ENCODE assay signal across 14 cellular contexts in the genomic region with DNA sequence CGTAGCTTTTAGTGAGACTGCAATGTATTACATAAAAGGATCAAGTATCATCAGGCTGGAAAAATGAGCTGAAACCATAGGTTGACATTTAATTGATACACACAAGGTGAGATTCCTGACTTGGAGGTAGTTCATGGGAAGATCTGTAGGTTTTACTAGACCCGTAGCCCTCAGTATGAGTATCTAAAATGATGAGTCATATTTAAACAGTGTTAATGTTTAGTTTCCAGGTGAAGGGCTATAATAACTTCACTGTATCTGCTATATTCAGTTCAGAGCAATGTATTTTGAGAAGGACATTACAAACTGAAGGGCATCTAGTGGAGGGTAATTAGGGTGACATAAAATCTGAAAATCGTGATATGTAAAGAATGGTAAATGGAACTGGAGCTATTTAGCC. TPM values are rescaled to one million over a fixed set of nuclear protein-coding genes. Genes with fewer than 3 reads are reported as not detected.
DNase-seq lines count a peak whose midpoint lies in the region; ATAC-seq and TF ChIP-seq lines count a peak whose summit lies in the region.
"Had no signal": no experiment of that assay in that cellular context is flagged by ENCODE, and none has a peak within 500 bp of the region (broad histone marks: within the 10 kb centered on the region; RNA-seq: fewer than 3 reads in every experiment).

No MANE protein-coding gene starts in this region.

- DNase-seq in stimulated activated naive CD8-positive, alpha-beta T cell treated with anti-CD3 and anti-CD28 coated beads, Interleukin-15, Interleukin-2, amounts not matched to agents 100 U/mL and 50 U/mL, for 24 hours, result no peak
- DNase-seq in activated B cell treated with CpG ODN at 0.5 μM for 24 hours (no peak), heart left ventricle (no peak), breast epithelium (ENCODE audit: low spot score in 2 of 2) (no peak), AML-193 (lab: John Stamatoyannopoulos, UW) (no peak)
- DNase-seq: activated effector memory CD4-positive, alpha-beta T cell treated with Interleukin-2 at 50 U/mL for 16 hours; cerebellar nuclear complex; EL; Peyer's patch; stimulated activated naive CD4-positive, alpha-beta T cell had no signal

- TF ChIP-seq CTCF in activated B cell treated with CpG ODN at 0.5 μM for 24 hours (IDR thresholded peaks at IDR 0.05) (no peak), heart left ventricle (IDR thresholded peaks at IDR 0.05) (no peak), breast epithelium (IDR thresholded peaks at IDR 0.05) (no peak)

- H3K9me3 Mint-ChIP-seq in stimulated activated naive CD8-positive, alpha-beta T cell treated with anti-CD3 and anti-CD28 coated beads, Interleukin-15, Interleukin-2, amounts not matched to agents 100 ng/mL and 50 ng/mL, for 24 hours, result no peaks in the 10 kb centered on the region
- no peaks in the 10 kb centered on the region for H3K9me3 Mint-ChIP-seq in activated B cell treated with CpG ODN at 0.5 μM for 24 hours

- TF ChIP-seq POLR2A in heart left ventricle (IDR thresholded peaks at IDR 0.05) (no peak), breast epithelium (IDR thresholded peaks at IDR 0.05) (no peak)

- WGBS in heart left ventricle, 4 donors, result 70 to 94% (median 88%) methylated on average over 3 of the region's 3 CpGs

- H3K27me3 ChIP-seq in heart left ventricle (no peaks in the 10 kb centered on the region), breast epithelium (no peaks in the 10 kb centered on the region)
- H3K27me3 ChIP-seq: Peyer's patch had no signal

- POLR2A ChIA-PET in activated B cell treated with CpG ODN at 0.5 μM for 24 hours (lab: Charles Lee), result interaction anchor here (1.3 to 14.6 kb wide), 4 partner anchors 8 to 97 kb away, joined by 7 to 298 read pairs (median 72); a partner anchor contains a TSS

- H3K27me3 Mint-ChIP-seq in stimulated activated naive CD8-positive, alpha-beta T cell treated with anti-CD3 and anti-CD28 coated beads, Interleukin-15, Interleukin-2, amounts not matched to agents 100 ng/mL and 50 ng/mL, for 24 hours, result peaks cover 7% of the 10 kb centered on the region
- no peaks in the 10 kb centered on the region for H3K27me3 Mint-ChIP-seq in activated B cell treated with CpG ODN at 0.5 μM for 24 hours

- H3K4me1 ChIP-seq in heart left ventricle (peaks cover 0 to 56% (median 22%) of the 10 kb centered on the region in 12 donors), breast epithelium (no peaks in the 10 kb centered on the region)

- intact Hi-C loops in activated B cell treated with CpG ODN at 0.5 μM for 24 hours (cut with micrococcal nuclease) (no loop called here), heart left ventricle (cut with DNase I) (loop anchor here in 2 of 10 donors (5.0 kb wide), 2 partner anchors 34 to 49 kb away; a partner anchor contains a TSS), breast epithelium (cut with DNase I; ENCODE audit: low total_unique reads) (no loop called here)

- H3K9me3 ChIP-seq in heart left ventricle (no peaks in the 10 kb centered on the region), breast epithelium (no peaks in the 10 kb centered on the region)
- H3K9me3 ChIP-seq: Peyer's patch had no signal

- H3K4me3 ChIP-seq in heart left ventricle (no peak overlapping the region), breast epithelium (no peak overlapping the region)
- H3K4me3 ChIP-seq: Peyer's patch had no signal

- H3K36me3 ChIP-seq in heart left ventricle, result no peaks in the 10 kb centered on the region
- H3K36me3 ChIP-seq in breast epithelium, result no peaks in the 10 kb centered on the region
- H3K36me3 ChIP-seq: Peyer's patch had no signal

- H3K27ac ChIP-seq in heart left ventricle (no peak overlapping the region), breast epithelium (no peak overlapping the region)
- H3K27ac ChIP-seq: VCaP had no signal

- peak overlapping the region; percentile 30 for H3K4me3 Mint-ChIP-seq in stimulated activated naive CD8-positive, alpha-beta T cell treated with anti-CD3 and anti-CD28 coated beads, Interleukin-15, Interleukin-2, amounts not matched to agents 100 ng/mL and 50 ng/mL, for 24 hours
- peak overlapping the region; percentile 64 for H3K4me3 Mint-ChIP-seq in activated B cell treated with CpG ODN at 0.5 μM for 24 hours

- CTCF ChIA-PET in activated B cell treated with CpG ODN at 0.5 μM for 24 hours (lab: Charles Lee), result interaction anchor here (1.0 to 2.3 kb wide), 3 partner anchors 49 to 97 kb away, joined by 3 to 8 read pairs (median 4); a partner anchor contains a TSS

- H3K27ac Mint-ChIP-seq in stimulated activated naive CD8-positive, alpha-beta T cell treated with anti-CD3 and anti-CD28 coated beads, Interleukin-15, Interleukin-2, amounts not matched to agents 100 ng/mL and 50 ng/mL, for 24 hours, result peak overlapping the region; percentile 6
- H3K27ac Mint-ChIP-seq in activated B cell treated with CpG ODN at 0.5 μM for 24 hours, result peak overlapping the region; percentile 94

- H3K4me1 Mint-ChIP-seq in stimulated activated naive CD8-positive, alpha-beta T cell treated with anti-CD3 and anti-CD28 coated beads, Interleukin-15, Interleukin-2, amounts not matched to agents 100 ng/mL and 50 ng/mL, for 24 hours (ENCODE audit: low read depth), result peaks cover 48% of the 10 kb centered on the region
- H3K4me1 Mint-ChIP-seq in activated B cell treated with CpG ODN at 0.5 μM for 24 hours, result peaks cover 94% of the 10 kb centered on the region

- H3K36me3 Mint-ChIP-seq in stimulated activated naive CD8-positive, alpha-beta T cell treated with anti-CD3 and anti-CD28 coated beads, Interleukin-15, Interleukin-2, amounts not matched to agents 100 ng/mL and 50 ng/mL, for 24 hours (ENCODE audit: low read depth), result no peaks in the 10 kb centered on the region
- H3K36me3 Mint-ChIP-seq in activated B cell treated with CpG ODN at 0.5 μM for 24 hours (ENCODE audit: low read depth), result peaks cover 13% of the 10 kb centered on the region

- no peak for ATAC-seq in stimulated activated naive CD8-positive, alpha-beta T cell treated with anti-CD3 and anti-CD28 coated beads, Interleukin-15, Interleukin-2, amounts not matched to agents 100 U/mL and 50 U/mL, for 24 hours
- ATAC-seq in HG02870 (IDR thresholded peaks at IDR 0.05; ENCODE audit: unreplicated experiment) (peak; percentile 39), activated B cell treated with CpG ODN at 0.5 μM for 24 hours (ENCODE audit: low read depth) (no peak), heart left ventricle (no peak), HG03097 (IDR thresholded peaks at IDR 0.05; ENCODE audit: low FRiP score, unreplicated experiment) (no peak)

RNA-seq across cellular contexts. Expression of a gene that starts 35.0 kb away (rescaled TPM):
- total RNA-seq in activated B cell treated with CpG ODN at 0.5 μM for 24 hours (187 TPM in 2 replicates), heart left ventricle (10 to 100 TPM in 3 of 9 donors, 1 to 10 TPM in 6; 4.8 to 23.2 (median 8.1) TPM), breast epithelium (10 to 100 TPM; 17.4 to 26.9 (median 18.4) TPM)
- polyA plus RNA-seq in heart left ventricle, result 1 to 10 TPM; 3.3 to 4.1 TPM
